ENCODE assay signal across 16 cellular contexts in genomic region chr19:40900521-40900920, GRCh38. TPM values are rescaled to one million over a fixed set of nuclear protein-coding genes. Genes with fewer than 3 reads are reported as not detected.
"Had no signal": no experiment of that assay in that cellular context is flagged by ENCODE, and none has a peak within 500 bp of the region (broad histone marks: within the 10 kb centered on the region; RNA-seq: fewer than 3 reads in every experiment).

No MANE protein-coding gene starts in this region.

RNA-seq across cellular contexts. Expression of gene CYP2A7, which starts 18.5 kb away (rescaled TPM):
- total RNA-seq: kidney epithelial cell; left ventricle myocardium superior; lung microvascular endothelial cell; mesenteric fat pad; mucosa of descending colon; myocyte; naive thymus-derived CD4-positive, alpha-beta T cell; neural crest cell; osteoblast; spleen; temporal lobe; tibial nerve; ureter had no signal
- polyA plus RNA-seq: naive thymus-derived CD4-positive, alpha-beta T cell; pancreas; psoas muscle; sigmoid colon; spleen had no signal

RNA-seq across cellular contexts. Expression of gene CYP2A6, which starts 50.3 kb away (rescaled TPM):
- total RNA-seq: kidney epithelial cell, left ventricle myocardium superior, lung microvascular endothelial cell, myocyte, neural crest cell, osteoblast, temporal lobe, ureter had no signal
- polyA plus RNA-seq: naive thymus-derived CD4-positive, alpha-beta T cell; pancreas; psoas muscle; sigmoid colon; spleen had no signal
